ENCODE assay signal across 13 cellular contexts in the genomic region with DNA sequence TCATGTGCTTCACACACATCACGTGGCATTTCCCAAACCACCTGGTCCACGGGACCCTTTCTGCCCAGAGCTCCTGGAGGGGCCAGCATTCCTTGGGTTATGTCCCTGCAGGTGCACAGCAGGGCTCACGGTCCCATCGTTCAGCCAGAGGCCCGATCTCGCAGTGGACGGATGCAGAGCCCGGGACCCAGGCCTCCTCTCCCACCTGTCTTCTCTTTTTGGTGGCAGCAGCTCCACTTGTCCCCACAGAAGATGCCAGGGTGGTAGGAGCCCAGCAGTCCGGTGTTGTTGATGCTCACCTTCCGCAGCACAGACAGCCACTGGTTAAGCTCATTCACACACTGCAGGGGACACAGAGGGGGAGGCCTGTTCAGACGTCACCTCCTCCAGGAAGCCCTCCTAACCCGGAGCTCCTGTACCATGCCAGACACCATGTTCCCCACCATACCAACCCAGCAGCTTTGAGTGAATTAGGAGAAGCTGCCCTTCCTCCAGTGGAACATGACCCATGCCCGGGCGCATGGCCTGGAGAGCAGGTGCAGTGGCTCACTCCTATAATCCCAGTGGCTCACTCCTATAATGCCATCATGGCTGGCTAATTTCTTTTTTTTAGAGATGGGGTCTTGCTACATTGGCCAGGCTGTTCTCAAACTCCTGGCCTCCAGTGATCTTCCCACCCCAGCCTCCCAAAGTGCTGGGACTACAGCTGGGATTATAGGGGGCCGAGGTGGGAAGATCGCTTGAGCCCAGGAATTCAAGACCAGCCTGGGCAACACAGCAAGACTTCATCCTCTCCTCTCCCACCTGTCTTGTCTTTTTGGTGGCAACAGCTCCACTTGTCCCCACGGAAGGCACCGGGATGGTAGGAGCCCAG. TPM values are rescaled to one million over a fixed set of nuclear protein-coding genes. Genes with fewer than 3 reads are reported as not detected.
DNase-seq lines count a peak whose midpoint lies in the region; ATAC-seq and TF ChIP-seq lines count a peak whose summit lies in the region.
"Not testable (repeated sequence)": the region's sequence is repeated elsewhere in the genome, so short reads cannot be mapped to it uniquely, and the experiment has no call there.
"Had no signal": no experiment of that assay in that cellular context is flagged by ENCODE, and none has a peak within 500 bp of the region (broad histone marks: within the 10 kb centered on the region; RNA-seq: fewer than 3 reads in every experiment).

No MANE protein-coding gene starts in this region.

- H3K4me3 Mint-ChIP-seq in activated T-cell treated with anti-CD3 and anti-CD28 coated beads, Interleukin-2, amount 50 U/mL, for 24 hours; activated naive CD8-positive, alpha-beta T cell treated with anti-CD3 and anti-CD28 coated beads, Interleukin-2, amount 10 ng/mL, durations not matched to agents 7 days and 5 days; endodermal cell: not testable (repeated sequence)

- H3K36me3 ChIP-seq in HEK293 (ENCODE audit: control insufficient read depth in 2 of 2, insufficient read depth in 1 of 2, low read length in 2 of 2); endodermal cell (ENCODE audit: control insufficient read depth, insufficient read depth, low read length); upper lobe of right lung: not testable (repeated sequence)

- intact Hi-C loops in upper lobe of right lung (cut with DNase I): not testable (repeated sequence)

- not testable (repeated sequence) for TF ChIP-seq CTCF in HEK293 (tag by site-specific recombination; IDR thresholded peaks at IDR 0.05); coronary artery (IDR thresholded peaks at IDR 0.05); endodermal cell (conservative IDR thresholded peaks at IDR 0.05); upper lobe of right lung (IDR thresholded peaks at IDR 0.05)

- H3K36me3 Mint-ChIP-seq in activated T-cell treated with anti-CD3 and anti-CD28 coated beads, Interleukin-2, amount 50 U/mL, for 24 hours (ENCODE audit: low read depth): peaks cover 31% of the 10 kb centered on the region
- H3K36me3 Mint-ChIP-seq in activated naive CD8-positive, alpha-beta T cell treated with anti-CD3 and anti-CD28 coated beads, Interleukin-2, amount 10 ng/mL, durations not matched to agents 7 days and 5 days; endodermal cell (ENCODE audit: low read depth): not testable (repeated sequence)

- H3K27ac Mint-ChIP-seq in activated T-cell treated with anti-CD3 and anti-CD28 coated beads, Interleukin-2, amount 50 U/mL, for 24 hours; activated naive CD8-positive, alpha-beta T cell treated with anti-CD3 and anti-CD28 coated beads, Interleukin-2, amount 10 ng/mL, durations not matched to agents 7 days and 5 days; endodermal cell: not testable (repeated sequence)

- WGBS in endodermal cell (ENCODE audit: insufficient coverage in 1 of 2, insufficient read length in 1 of 2), 2 experiments: 80 to 100% methylated on average over 2 to 14 of the region's 18 CpGs

- not testable (repeated sequence) for H3K9me3 ChIP-seq in HEK293 (ENCODE audit: control insufficient read depth, insufficient read depth, low read depth, low read length); endodermal cell (ENCODE audit: control insufficient read depth, low read length); upper lobe of right lung

- H3K4me1 ChIP-seq in HEK293 (ENCODE audit: control insufficient read depth, insufficient read depth, low read length); endodermal cell (ENCODE audit: control insufficient read depth, insufficient read depth, low read length); upper lobe of right lung: not testable (repeated sequence)

- not testable (repeated sequence) for H3K4me1 Mint-ChIP-seq in activated T-cell treated with anti-CD3 and anti-CD28 coated beads, Interleukin-2, amount 50 U/mL, for 24 hours (ENCODE audit: low read depth); activated naive CD8-positive, alpha-beta T cell treated with anti-CD3 and anti-CD28 coated beads, Interleukin-2, amount 10 ng/mL, durations not matched to agents 7 days and 5 days; endodermal cell

- peak; percentile 11 for DNase-seq in activated T-cell treated with anti-CD3 and anti-CD28 coated beads, Interleukin-2, amount 50 U/mL, for 24 hours
- DNase-seq in activated naive CD8-positive, alpha-beta T cell treated with anti-CD3 and anti-CD28 coated beads, Interleukin-2, amount 10 ng/mL, durations not matched to agents 7 days and 5 days: peak; percentile 8
- peak; percentile 62 for DNase-seq in coronary artery (ENCODE audit: low spot score)
- peak; percentile 13 for DNase-seq in endodermal cell
- peak; percentile 16 for DNase-seq in islet precursor cell
- DNase-seq in upper lobe of right lung: peak; percentile 33

- not testable (repeated sequence) for H3K4me3 ChIP-seq in HEK293 (ENCODE audit: low read depth, low read length); coronary artery; endodermal cell (ENCODE audit: low read length); upper lobe of right lung

- POLR2A ChIA-PET in HEK293 (lab: Yijun Ruan, JAX); activated naive CD8-positive, alpha-beta T cell treated with anti-CD3 and anti-CD28 coated beads, Interleukin-2, amount 10 ng/mL, durations not matched to agents 7 days and 5 days (lab: Charles Lee): not testable (repeated sequence)

- H3K27me3 Mint-ChIP-seq in activated T-cell treated with anti-CD3 and anti-CD28 coated beads, Interleukin-2, amount 50 U/mL, for 24 hours; activated naive CD8-positive, alpha-beta T cell treated with anti-CD3 and anti-CD28 coated beads, Interleukin-2, amount 10 ng/mL, durations not matched to agents 7 days and 5 days: not testable (repeated sequence)
- peaks cover 12% of the 10 kb centered on the region for H3K27me3 Mint-ChIP-seq in endodermal cell (ENCODE audit: insufficient read depth)

- CTCF ChIA-PET in HEK293 (lab: Yijun Ruan, JAX): not testable (repeated sequence)

- not testable (repeated sequence) for H3K9ac ChIP-seq in endodermal cell (ENCODE audit: extremely low read depth, low read length, poor library complexity, severe bottlenecking)

- H3K9me3 Mint-ChIP-seq in activated T-cell treated with anti-CD3 and anti-CD28 coated beads, Interleukin-2, amount 50 U/mL, for 24 hours; activated naive CD8-positive, alpha-beta T cell treated with anti-CD3 and anti-CD28 coated beads, Interleukin-2, amount 10 ng/mL, durations not matched to agents 7 days and 5 days; endodermal cell: not testable (repeated sequence)

- H3K27ac ChIP-seq in HEK293 (ENCODE audit: extremely low read depth, low read depth, low read length); coronary artery; endodermal cell (ENCODE audit: low read depth, low read length); upper lobe of right lung: not testable (repeated sequence)

- not testable (repeated sequence) for ATAC-seq in activated naive CD8-positive, alpha-beta T cell treated with anti-CD3 and anti-CD28 coated beads, Interleukin-2, amount 10 ng/mL, durations not matched to agents 7 days and 5 days (ENCODE audit: low read depth); upper lobe of right lung

- not testable (repeated sequence) for H3K27me3 ChIP-seq in endodermal cell (ENCODE audit: control insufficient read depth, insufficient read depth, low read length, poor library complexity, severe bottlenecking); upper lobe of right lung

TF ChIP-seq in HEK293, 187 proteins besides CTCF, POLR2A, EP300 and RAD21:
- peak; percentile 74 for TF ChIP-seq ZNF121 (tag by site-specific recombination; IDR thresholded peaks at IDR 0.05)

RNA-seq across cellular contexts. Expression of gene DBNL, which starts 10.3 kb away (rescaled TPM):
- 100 to 1,000 TPM; 152 to 157 TPM for total RNA-seq in activated naive CD8-positive, alpha-beta T cell treated with anti-CD3 and anti-CD28 coated beads, Interleukin-2, amount 10 ng/mL, durations not matched to agents 7 days and 5 days
- total RNA-seq in endodermal cell (10 to 100 TPM; 47.0 to 50.9 TPM), upper lobe of right lung (93.7 TPM)
- polyA plus RNA-seq in endodermal cell (2013, experiment 1 of 2): 49.2 TPM
- polyA plus RNA-seq in endodermal cell (2013, experiment 2 of 2): 46.7 TPM

RNA-seq across cellular contexts. Expression of gene PGAM2, which starts 31.2 kb away (rescaled TPM):
- total RNA-seq in activated naive CD8-positive, alpha-beta T cell treated with anti-CD3 and anti-CD28 coated beads, Interleukin-2, amount 10 ng/mL, durations not matched to agents 7 days and 5 days: 1 to 10 TPM in 1 of 2 experiments, under 1 TPM in 1; 0.74 to 2.1 TPM
- 1 to 10 TPM; 1.2 to 1.3 TPM for total RNA-seq in endodermal cell
- polyA plus RNA-seq in endodermal cell (2013, experiment 1 of 2): 4.3 TPM
- polyA plus RNA-seq in endodermal cell (2013, experiment 2 of 2): 4.4 TPM
- total RNA-seq in upper lobe of right lung: 1.1 TPM
- total RNA-seq: A673 had no signal
- polyA plus RNA-seq: AG04450; CD14-positive monocyte; CD4-positive, alpha-beta memory T cell; CD4-positive, CD25-positive, alpha-beta regulatory T cell; CD8-positive, alpha-beta memory T cell had no signal

RNA-seq across cellular contexts. Expression of gene SPDYE1, which starts 36.5 kb away (rescaled TPM):
- under 1 TPM in 1 of 2 experiments, not detected in 1; 0.11 TPM for total RNA-seq in activated naive CD8-positive, alpha-beta T cell treated with anti-CD3 and anti-CD28 coated beads, Interleukin-2, amount 10 ng/mL, durations not matched to agents 7 days and 5 days
- total RNA-seq in endodermal cell (under 1 TPM in 1 of 2 donors, not detected in 1; 0.15 TPM), upper lobe of right lung (not detected)
- polyA plus RNA-seq in endodermal cell (2013, experiment 1 of 2): not detected
- polyA plus RNA-seq in endodermal cell (2013, experiment 2 of 2): not detected
- total RNA-seq: A673; CD4-positive, CD25-positive, alpha-beta regulatory T cell; CD8-positive, alpha-beta memory T cell had no signal
- polyA plus RNA-seq: AG04450, CD14-positive monocyte had no signal

RNA-seq across cellular contexts. Expression of gene POLM, which starts 48.1 kb away (rescaled TPM):
- 10 to 100 TPM; 51.0 to 54.5 TPM for total RNA-seq in activated naive CD8-positive, alpha-beta T cell treated with anti-CD3 and anti-CD28 coated beads, Interleukin-2, amount 10 ng/mL, durations not matched to agents 7 days and 5 days
- total RNA-seq in endodermal cell (10 to 100 TPM; 23.6 to 27.0 TPM), upper lobe of right lung (26.8 TPM)
- polyA plus RNA-seq in endodermal cell (2013, experiment 1 of 2): 17.6 TPM
- polyA plus RNA-seq in endodermal cell (2013, experiment 2 of 2): 16.5 TPM

Comparison
In these comparisons a context has a peak if more than half of its experiments do, and no peak if none do; other contexts are left out.
1. DNase-seq: peak in every context shown above with its lines; median percentile 62 in coronary artery; 33 in upper lobe of right lung; 16 in islet precursor cell; 13 in endodermal cell; 11 in activated T-cell treated with anti-CD3 and anti-CD28 coated beads, Interleukin-2, amount 50 U/mL, for 24 hours; 8 in activated naive CD8-positive, alpha-beta T cell treated with anti-CD3 and anti-CD28 coated beads, Interleukin-2, amount 10 ng/mL, durations not matched to agents 7 days and 5 days.